ENCODE assay signal across 8 cellular contexts in genomic region chr12:93624595-93625294, GRCh38. TPM values are rescaled to one million over a fixed set of nuclear protein-coding genes. Genes with fewer than 3 reads are reported as not detected.
DNase-seq lines count a peak whose midpoint lies in the region; ATAC-seq and TF ChIP-seq lines count a peak whose summit lies in the region.

No MANE protein-coding gene starts in this region.

- H3K4me3 ChIP-seq in AG04449 (ENCODE audit: low read depth, low read length) (no peak overlapping the region), duodenal mucosa (ENCODE audit: low read depth in 1 of 2, low read length in 2 of 2) (no peak overlapping the region), suprapubic skin (no peak overlapping the region), BE2C (ENCODE audit: low read depth, low read length) (no peak overlapping the region)

- TF ChIP-seq CTCF in AG04449 (IDR thresholded peaks at IDR 0.05; ENCODE audit: insufficient read depth, low read length, missing control alignments) (no peak), suprapubic skin (IDR thresholded peaks at IDR 0.05) (no peak), BE2C (IDR thresholded peaks at IDR 0.05; ENCODE audit: low read depth, low read length) (no peak)

- H3K27me3 ChIP-seq in duodenal mucosa (ENCODE audit: control insufficient read depth in 1 of 2, insufficient read depth in 2 of 2, low read length in 2 of 2) = no peaks in the 10 kb centered on the region
- H3K27me3 ChIP-seq in suprapubic skin = no peaks in the 10 kb centered on the region
- no peaks in the 10 kb centered on the region; the same call in 1 of the 2 replicates for H3K27me3 ChIP-seq in BE2C

- no peaks in the 10 kb centered on the region for H3K36me3 ChIP-seq in duodenal mucosa (ENCODE audit: control insufficient read depth in 1 of 2, insufficient read depth in 2 of 2, low read length in 2 of 2)
- H3K36me3 ChIP-seq in suprapubic skin = no peaks in the 10 kb centered on the region
- H3K36me3 ChIP-seq in BE2C = no peaks in the 10 kb centered on the region

- H3K9ac ChIP-seq in duodenal mucosa (ENCODE audit: low read depth in 1 of 2, low read length in 2 of 2) = no peak overlapping the region

- TF ChIP-seq POLR2A in suprapubic skin (IDR thresholded peaks at IDR 0.05) = no peak

- no peaks in the 10 kb centered on the region for H3K4me1 ChIP-seq in duodenal mucosa (ENCODE audit: control insufficient read depth in 1 of 2, insufficient read depth in 2 of 2, low read length in 2 of 2)
- H3K4me1 ChIP-seq in suprapubic skin = peaks cover 14% of the 10 kb centered on the region
- H3K4me1 ChIP-seq in BE2C = no peaks in the 10 kb centered on the region

- ATAC-seq in GM19452 (IDR thresholded peaks at IDR 0.05; ENCODE audit: unreplicated experiment) (peak; percentile 76), HG03442 (IDR thresholded peaks at IDR 0.05; ENCODE audit: unreplicated experiment) (peak; percentile 87)

- H3K9me3 ChIP-seq in duodenal mucosa (ENCODE audit: control insufficient read depth in 1 of 2, low read length in 2 of 2) (no peaks in the 10 kb centered on the region), suprapubic skin (no peaks in the 10 kb centered on the region), BE2C (no peaks in the 10 kb centered on the region)

- peak; percentile 86 for DNase-seq in AG04449 (ENCODE audit: low read depth, low spot score)
- DNase-seq in suprapubic skin (ENCODE audit: low spot score in 2 of 2) = no peak
- DNase-seq in activated gamma-delta T cell (lab: John Stamatoyannopoulos, UW) = no peak
- DNase-seq in BE2C = no peak
- no peak for DNase-seq in stimulated activated CD4-positive, alpha-beta T cell treated with anti-CD3 and anti-CD28 coated beads, Interleukin-1b, Interleukin-23, amount 100 ng/mL, for 48 hours

- H3K27ac ChIP-seq in duodenal mucosa (ENCODE audit: low read depth, low read length) = peak overlapping the region; percentile 17
- peak overlapping the region; percentile 64 for H3K27ac ChIP-seq in suprapubic skin

- POLR2A ChIA-PET in AG04449 (lab: Yijun Ruan, JAX) = no interaction called here

- CTCF ChIA-PET in AG04449 (lab: Yijun Ruan, JAX) = interaction anchor here (1.4 kb wide), 1 partner anchor 476 kb away, joined by 3 read pairs; no protein-coding TSS in a partner anchor

- WGBS in suprapubic skin = 15% methylated on average over 2 of the region's 2 CpGs

- no peak for TF ChIP-seq EP300 in suprapubic skin (IDR thresholded peaks at IDR 0.05)

RNA-seq across cellular contexts. Expression of gene SOCS2, which starts 52.3 kb away (rescaled TPM):
- total RNA-seq in suprapubic skin = 10 to 100 TPM in 2 of 4 donors, 1 to 10 TPM in 2; 6.6 to 16.7 (median 10.2) TPM
- polyA plus RNA-seq in BE2C (2012; ENCODE audit: insufficient read depth, insufficient read length, low read depth) = 1.1 TPM

RNA-seq across cellular contexts. Expression of gene CRADD, which starts 52.4 kb away (rescaled TPM):
- total RNA-seq in suprapubic skin = 10 to 100 TPM; 29.3 to 61.7 (median 46.5) TPM
- 28.8 TPM for polyA plus RNA-seq in BE2C (2012; ENCODE audit: insufficient read depth, insufficient read length, low read depth)
